Comparison of ENCODE assay signal across 8 cellular contexts in genomic region chr9:137423810-137424291, GRCh38. TPM values are rescaled to one million over a fixed set of nuclear protein-coding genes. Genes with fewer than 3 reads are reported as not detected.
DNase-seq lines count a peak whose midpoint lies in the region; ATAC-seq and TF ChIP-seq lines count a peak whose summit lies in the region.

No MANE protein-coding gene starts in this region.

- H3K4me1 ChIP-seq in A673 (ENCODE audit: insufficient read depth, low read length, poor library complexity, severe bottlenecking) (no peaks in the 10 kb centered on the region), heart left ventricle (peaks cover 0 to 38% (median 25%) of the 10 kb centered on the region in 12 donors)

- CTCF ChIA-PET in A673 (lab: Charles Lee): no interaction called here

- H3K4me3 ChIP-seq in A673 (ENCODE audit: low read depth, low read length, poor library complexity, severe bottlenecking): peak overlapping the region; percentile 97
- H3K4me3 ChIP-seq in SU-DHL-6 (ENCODE audit: insufficient read depth, low read length, poor library complexity, severe bottlenecking): peak overlapping the region; percentile 51
- H3K4me3 ChIP-seq in heart left ventricle: peak overlapping the region; percentile 36 to 100 (median 86)
- H3K4me3 ChIP-seq in skeletal muscle cell (ENCODE audit: low read depth, low read length): peak overlapping the region; percentile 79

- intact Hi-C loops in A673 (cut with micrococcal nuclease; ENCODE audit: unreplicated experiment): no loop called here
- intact Hi-C loops in heart left ventricle (cut with DNase I): loop anchor here in 3 of 10 donors (2.0 to 10.0 kb wide), 5 partner anchors 21 to 299 kb away; partner anchors contain the start of gene NRARP (in 1 of the 3)

- H3K27me3 ChIP-seq in A673 (replicated peaks; ENCODE audit: insufficient read depth, low read depth, low read length, poor library complexity) (no peaks in the 10 kb centered on the region), SU-DHL-6 (ENCODE audit: low read length) (no peaks in the 10 kb centered on the region), heart left ventricle (no peaks in the 10 kb centered on the region)

- H3F3A ChIP-seq in SU-DHL-6 (ENCODE audit: insufficient read depth): peaks cover 44% of the 10 kb centered on the region

- 0 out of 2 replicates have a peak, but pooled peaks cover 8% of the 10 kb centered on the region for H3K79me2 ChIP-seq in SU-DHL-6 (ENCODE audit: insufficient read depth, low read length)

- 29 to 69% (median 33%) methylated on average over 12 to 39 of the region's 39 CpGs for WGBS in heart left ventricle, 4 donors

- peak; percentile 5 for ATAC-seq in GM21381 (IDR thresholded peaks at IDR 0.05; ENCODE audit: unreplicated experiment)
- peak in 3 of 4 donors; percentile 15 to 24 (median 24) for ATAC-seq in heart left ventricle
- no peak for ATAC-seq in HG02678 (IDR thresholded peaks at IDR 0.05; ENCODE audit: unreplicated experiment)

- H3K27ac ChIP-seq in A673 (ENCODE audit: low read depth, low read length, poor library complexity, severe bottlenecking) (no peak overlapping the region), SU-DHL-6 (ENCODE audit: low read depth, low read length) (peak overlapping the region; percentile 94), heart left ventricle (peak overlapping the region in 11 of 12 donors; percentile 30 to 89 (median 81))

- H3K36me3 ChIP-seq in A673 (ENCODE audit: insufficient read depth, low read length, poor library complexity, severe bottlenecking) (no peaks in the 10 kb centered on the region), SU-DHL-6 (ENCODE audit: low read length) (no peaks in the 10 kb centered on the region), heart left ventricle (no peaks in the 10 kb centered on the region)

- no peak overlapping the region for H2AFZ ChIP-seq in SU-DHL-6 (ENCODE audit: low read depth, low read length, severe bottlenecking)

- TF ChIP-seq POLR2A in heart left ventricle (IDR thresholded peaks at IDR 0.05): no peak

- BruUV-seq in A673 (replicated peaks; lab: Mats Ljungman, UMichigan): no TSS peak

- TF ChIP-seq CTCF in A673 (conservative IDR thresholded peaks at IDR 0.05; ENCODE audit: low read depth, low read length): no peak
- TF ChIP-seq CTCF in SU-DHL-6 (IDR thresholded peaks at IDR 0.05; ENCODE audit: insufficient read depth, low read length, poor library complexity, severe bottlenecking): no peak
- TF ChIP-seq CTCF in heart left ventricle (IDR thresholded peaks at IDR 0.05): no peak

- DNase-seq in A673 (ENCODE audit: low spot score) (no peak), heart left ventricle (peak in 2 of 5 donors; percentile 48 to 75), skeletal muscle cell (ENCODE audit: low read depth) (no peak), SKM-1 treated with dmso at 0.1 percent for 144 hours (lab: John Stamatoyannopoulos, UW; ENCODE audit: unreplicated experiment) (no peak)
- no peak for DNase-seq in stimulated activated CD4-positive, alpha-beta T cell treated with anti-CD3 and anti-CD28 coated beads, Interleukin-15, amount 100 ng/mL, for 24 hours

- POLR2A ChIA-PET in A673 (lab: Charles Lee; ENCODE audit: low non-redundant PET): no interaction called here

- H3K9ac ChIP-seq in SU-DHL-6 (ENCODE audit: low read length): peak overlapping the region; percentile 62

- H3K4me2 ChIP-seq in SU-DHL-6 (ENCODE audit: low read depth, low read length, poor library complexity, severe bottlenecking): peak overlapping the region; percentile 53

- H3K9me3 ChIP-seq in A673 (ENCODE audit: low read depth, low read length, poor library complexity, severe bottlenecking) (no peaks in the 10 kb centered on the region), SU-DHL-6 (ENCODE audit: insufficient read depth, low read length) (no peaks in the 10 kb centered on the region), heart left ventricle (no peaks in the 10 kb centered on the region)

- H3K9me2 ChIP-seq in SU-DHL-6 (replicated peaks; ENCODE audit: insufficient read depth, low read length): no peaks in the 10 kb centered on the region

- H4K20me1 ChIP-seq in SU-DHL-6 (ENCODE audit: low read depth, low read length): no peaks in the 10 kb centered on the region

RNA-seq across cellular contexts. Expression of gene NOXA1, which starts 0.7 kb away (rescaled TPM):
- total RNA-seq in A673 (2021): 0.28 and 0.79 TPM in 2 replicates
- 1 to 10 TPM in 8 of 9 donors, under 1 TPM in 1; 0.81 to 5.5 (median 2.7) TPM for total RNA-seq in heart left ventricle
- 1 to 10 TPM in 1 of 2 donors, under 1 TPM in 1; 0.44 to 4.1 TPM for polyA plus RNA-seq in heart left ventricle

RNA-seq across cellular contexts. Expression of gene EXD3, which starts 0.9 kb away (rescaled TPM):
- total RNA-seq in A673 (2021): 6.3 and 9.4 TPM in 2 replicates
- total RNA-seq in heart left ventricle: 10 to 100 TPM in 2 of 9 donors, 1 to 10 TPM in 7; 4.1 to 12.9 (median 8.6) TPM
- polyA plus RNA-seq in heart left ventricle: 10 to 100 TPM in 1 of 2 donors, 1 to 10 TPM in 1; 5.6 to 15.2 TPM

RNA-seq across cellular contexts. Expression of gene ENTPD8, which starts 17.3 kb away (rescaled TPM):
- total RNA-seq in A673 (2021) (not detected in 2 replicates), heart left ventricle (not detected)
- polyA plus RNA-seq in heart left ventricle: not detected

RNA-seq across cellular contexts. Expression of gene NSMF, which starts 35.3 kb away (rescaled TPM):
- 52.7 and 54.9 TPM in 2 replicates for total RNA-seq in A673 (2021)
- 10 to 100 TPM in 8 of 9 donors, 1 to 10 TPM in 1; 7.5 to 21.0 (median 12.6) TPM for total RNA-seq in heart left ventricle
- 10 to 100 TPM; 17.3 to 22.1 TPM for polyA plus RNA-seq in heart left ventricle
